ENCODE assay signal across 2 cellular contexts in the genomic region with DNA sequence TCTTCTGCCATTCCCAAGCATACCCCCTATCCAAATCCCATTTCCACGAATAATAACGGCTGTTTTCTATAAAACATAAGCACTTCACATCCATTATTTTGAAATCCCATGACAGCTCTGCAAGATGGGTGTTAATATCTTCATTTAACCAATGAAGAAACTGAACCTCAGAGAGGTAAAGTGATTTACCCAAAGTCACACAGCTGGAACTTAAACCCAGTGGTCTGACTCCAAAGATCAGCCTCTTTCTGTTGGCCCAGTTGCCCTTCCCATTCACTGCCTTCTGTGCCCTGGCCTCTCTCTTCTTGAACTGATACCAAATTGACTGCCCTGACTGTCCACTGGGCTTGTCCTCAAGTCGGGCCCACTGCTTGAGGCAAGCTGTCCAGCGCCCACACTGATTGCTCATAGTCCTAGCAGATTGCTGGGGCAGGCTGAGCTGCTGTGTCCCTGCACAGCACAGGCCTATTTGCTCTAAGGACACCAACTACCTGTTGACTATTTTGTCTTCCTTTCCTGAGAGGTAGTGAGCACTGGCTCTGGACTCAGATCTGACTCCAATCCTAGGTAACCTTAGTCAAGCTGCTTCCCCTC.
TF ChIP-seq lines count a peak whose summit lies in the region.

No MANE protein-coding gene starts in this region.

TF ChIP-seq in K562, 482 proteins besides CTCF, POLR2A, EP300 and RAD21 (continues in another document):
- TF ChIP-seq NFIC (IDR thresholded peaks at IDR 0.05) (0 out of 2 replicates have a peak, but pooled peaks have one; percentile 7), ZNF239 (CRISPR knock-in tag; IDR thresholded peaks at IDR 0.05) (no peak), ZNF134 (CRISPR knock-in tag; conservative IDR thresholded peaks at IDR 0.05) (no peak), ARID1B (IDR thresholded peaks at IDR 0.05) (no peak), BRCA1 (IDR thresholded peaks at IDR 0.05) (no peak), BRCA1 (CRISPR knock-in tag; IDR thresholded peaks at IDR 0.05) (0 out of 2 replicates have a peak, but pooled peaks have one; percentile 19), ZNF707 (CRISPR knock-in tag; conservative IDR thresholded peaks at IDR 0.05) (no peak), RFX5 (IDR thresholded peaks at IDR 0.05; ENCODE audit: low read depth, low read length) (no peak), NR2F6 (CRISPR knock-in tag; IDR thresholded peaks at IDR 0.05) (no peak), ELF2 (CRISPR knock-in tag; IDR thresholded peaks at IDR 0.05) (no peak), SRF (CRISPR knock-in tag; IDR thresholded peaks at IDR 0.05) (no peak)
- TF ChIP-seq, protein P1, sequence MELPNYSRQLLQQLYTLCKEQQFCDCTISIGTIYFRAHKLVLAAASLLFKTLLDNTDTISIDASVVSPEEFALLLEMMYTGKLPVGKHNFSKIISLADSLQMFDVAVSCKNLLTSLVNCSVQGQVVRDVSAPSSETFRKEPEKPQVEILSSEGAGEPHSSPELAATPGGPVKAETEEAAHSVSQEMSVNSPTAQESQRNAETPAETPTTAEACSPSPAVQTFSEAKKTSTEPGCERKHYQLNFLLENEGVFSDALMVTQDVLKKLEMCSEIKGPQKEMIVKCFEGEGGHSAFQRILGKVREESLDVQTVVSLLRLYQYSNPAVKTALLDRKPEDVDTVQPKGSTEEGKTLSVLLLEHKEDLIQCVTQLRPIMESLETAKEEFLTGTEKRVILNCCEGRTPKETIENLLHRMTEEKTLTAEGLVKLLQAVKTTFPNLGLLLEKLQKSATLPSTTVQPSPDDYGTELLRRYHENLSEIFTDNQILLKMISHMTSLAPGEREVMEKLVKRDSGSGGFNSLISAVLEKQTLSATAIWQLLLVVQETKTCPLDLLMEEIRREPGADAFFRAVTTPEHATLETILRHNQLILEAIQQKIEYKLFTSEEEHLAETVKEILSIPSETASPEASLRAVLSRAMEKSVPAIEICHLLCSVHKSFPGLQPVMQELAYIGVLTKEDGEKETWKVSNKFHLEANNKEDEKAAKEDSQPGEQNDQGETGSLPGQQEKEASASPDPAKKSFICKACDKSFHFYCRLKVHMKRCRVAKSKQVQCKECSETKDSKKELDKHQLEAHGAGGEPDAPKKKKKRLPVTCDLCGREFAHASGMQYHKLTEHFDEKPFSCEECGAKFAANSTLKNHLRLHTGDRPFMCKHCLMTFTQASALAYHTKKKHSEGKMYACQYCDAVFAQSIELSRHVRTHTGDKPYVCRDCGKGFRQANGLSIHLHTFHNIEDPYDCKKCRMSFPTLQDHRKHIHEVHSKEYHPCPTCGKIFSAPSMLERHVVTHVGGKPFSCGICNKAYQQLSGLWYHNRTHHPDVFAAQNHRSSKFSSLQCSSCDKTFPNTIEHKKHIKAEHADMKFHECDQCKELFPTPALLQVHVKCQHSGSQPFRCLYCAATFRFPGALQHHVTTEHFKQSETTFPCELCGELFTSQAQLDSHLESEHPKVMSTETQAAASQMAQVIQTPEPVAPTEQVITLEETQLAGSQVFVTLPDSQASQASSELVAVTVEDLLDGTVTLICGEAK (IDR thresholded peaks at IDR 0.05) = no peak
- TF ChIP-seq, protein P1 (CRISPR knock-in tag; IDR thresholded peaks at IDR 0.05) = no peak
- TF ChIP-seq, protein P2, sequence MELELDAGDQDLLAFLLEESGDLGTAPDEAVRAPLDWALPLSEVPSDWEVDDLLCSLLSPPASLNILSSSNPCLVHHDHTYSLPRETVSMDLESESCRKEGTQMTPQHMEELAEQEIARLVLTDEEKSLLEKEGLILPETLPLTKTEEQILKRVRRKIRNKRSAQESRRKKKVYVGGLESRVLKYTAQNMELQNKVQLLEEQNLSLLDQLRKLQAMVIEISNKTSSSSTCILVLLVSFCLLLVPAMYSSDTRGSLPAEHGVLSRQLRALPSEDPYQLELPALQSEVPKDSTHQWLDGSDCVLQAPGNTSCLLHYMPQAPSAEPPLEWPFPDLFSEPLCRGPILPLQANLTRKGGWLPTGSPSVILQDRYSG (tag; conservative IDR thresholded peaks at IDR 0.05; ENCODE audit: low read depth) = no peak
- TF ChIP-seq, protein P3, sequence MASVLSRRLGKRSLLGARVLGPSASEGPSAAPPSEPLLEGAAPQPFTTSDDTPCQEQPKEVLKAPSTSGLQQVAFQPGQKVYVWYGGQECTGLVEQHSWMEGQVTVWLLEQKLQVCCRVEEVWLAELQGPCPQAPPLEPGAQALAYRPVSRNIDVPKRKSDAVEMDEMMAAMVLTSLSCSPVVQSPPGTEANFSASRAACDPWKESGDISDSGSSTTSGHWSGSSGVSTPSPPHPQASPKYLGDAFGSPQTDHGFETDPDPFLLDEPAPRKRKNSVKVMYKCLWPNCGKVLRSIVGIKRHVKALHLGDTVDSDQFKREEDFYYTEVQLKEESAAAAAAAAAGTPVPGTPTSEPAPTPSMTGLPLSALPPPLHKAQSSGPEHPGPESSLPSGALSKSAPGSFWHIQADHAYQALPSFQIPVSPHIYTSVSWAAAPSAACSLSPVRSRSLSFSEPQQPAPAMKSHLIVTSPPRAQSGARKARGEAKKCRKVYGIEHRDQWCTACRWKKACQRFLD (CRISPR knock-in tag; IDR thresholded peaks at IDR 0.05) = peak; percentile 15; the same call in 1 of the 2 replicates

TF ChIP-seq in endothelial cell of umbilical vein, 7 proteins besides CTCF, POLR2A, EP300 and RAD21:
- TF ChIP-seq POLR2AphosphoS5 (IDR thresholded peaks at IDR 0.05; ENCODE audit: insufficient read depth, low read depth, low read length) = no peak
- TF ChIP-seq GATA2 (IDR thresholded peaks at IDR 0.05; ENCODE audit: insufficient read depth, insufficient read length, low read depth, low read length) = no peak
- TF ChIP-seq EZH2 (IDR thresholded peaks at IDR 0.05; ENCODE audit: borderline replicate concordance, low read depth, low read length, severe bottlenecking) = no peak
- TF ChIP-seq FOS (IDR thresholded peaks at IDR 0.05; ENCODE audit: borderline replicate concordance, insufficient read depth, low read length) = no peak
- no peak for TF ChIP-seq MYC (IDR thresholded peaks at IDR 0.05; ENCODE audit: low read depth, low read length)
- no peak for TF ChIP-seq JUN (IDR thresholded peaks at IDR 0.05; ENCODE audit: borderline replicate concordance, insufficient read depth, insufficient read length, low read depth)
- TF ChIP-seq, protein P4, sequence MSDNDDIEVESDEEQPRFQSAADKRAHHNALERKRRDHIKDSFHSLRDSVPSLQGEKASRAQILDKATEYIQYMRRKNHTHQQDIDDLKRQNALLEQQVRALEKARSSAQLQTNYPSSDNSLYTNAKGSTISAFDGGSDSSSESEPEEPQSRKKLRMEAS (IDR thresholded peaks at IDR 0.05; ENCODE audit: insufficient read depth, insufficient read length) = no peak
TF ChIP-seq in endothelial cell of umbilical vein: peak in this region for 0.
